In the genomic region with DNA sequence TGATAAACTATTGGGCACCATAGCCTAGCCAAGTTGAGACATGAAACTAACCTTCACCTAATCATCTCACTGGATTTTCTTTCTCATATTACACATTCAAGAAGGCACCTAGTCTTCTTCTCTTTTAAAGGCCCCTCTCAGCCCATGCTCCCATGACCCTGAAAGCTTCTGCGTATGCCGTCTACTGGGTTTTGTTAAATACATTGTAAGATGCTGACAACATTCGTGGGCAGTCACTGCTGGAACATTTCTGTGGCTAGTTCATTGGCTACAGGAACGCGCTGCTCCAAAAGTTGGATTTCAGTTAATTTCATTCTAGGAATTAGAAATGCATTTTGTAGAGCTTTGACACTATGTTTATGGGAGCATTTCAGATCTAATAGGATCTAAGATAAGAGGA, we compare ENCODE assay signal across 15 cellular contexts. TPM values are rescaled to one million over a fixed set of nuclear protein-coding genes. Genes with fewer than 3 reads are reported as not detected.
DNase-seq lines count a peak whose midpoint lies in the region; ATAC-seq and TF ChIP-seq lines count a peak whose summit lies in the region.
"Had no signal": no experiment of that assay in that cellular context is flagged by ENCODE, and none has a peak within 500 bp of the region (broad histone marks: within the 10 kb centered on the region; RNA-seq: fewer than 3 reads in every experiment).

No MANE protein-coding gene starts in this region.

- ATAC-seq in CD4-positive, alpha-beta T cell (ENCODE audit: poor library complexity) = no peak
- no peak for ATAC-seq in naive thymus-derived CD8-positive, alpha-beta T cell

- H3K4me3 Mint-ChIP-seq in activated CD4-positive, alpha-beta memory T cell treated with anti-CD3 and anti-CD28 coated beads for 36 hours = no peak overlapping the region
- no peak overlapping the region for H3K4me3 Mint-ChIP-seq in activated CD4-positive, alpha-beta memory T cell treated with anti-CD3 and anti-CD28 coated beads, Interleukin-2, amount 10 ng/mL, durations not matched to agents 7 days and 5 days
- H3K4me3 Mint-ChIP-seq in CD4-positive, alpha-beta T cell = no peak overlapping the region
- H3K4me3 Mint-ChIP-seq in naive thymus-derived CD8-positive, alpha-beta T cell = peak overlapping the region in 7 of 10 donors; percentile 8 to 64 (median 37)

- peaks cover 4% of the 10 kb centered on the region for H3K9me3 Mint-ChIP-seq in activated CD4-positive, alpha-beta memory T cell treated with anti-CD3 and anti-CD28 coated beads for 36 hours
- H3K9me3 Mint-ChIP-seq in activated CD4-positive, alpha-beta memory T cell treated with anti-CD3 and anti-CD28 coated beads, Interleukin-2, amount 10 ng/mL, durations not matched to agents 7 days and 5 days = no peaks in the 10 kb centered on the region
- no peaks in the 10 kb centered on the region for H3K9me3 Mint-ChIP-seq in CD4-positive, alpha-beta T cell
- H3K9me3 Mint-ChIP-seq in naive thymus-derived CD8-positive, alpha-beta T cell = no peaks in the 10 kb centered on the region

- H3K4me1 Mint-ChIP-seq in activated CD4-positive, alpha-beta memory T cell treated with anti-CD3 and anti-CD28 coated beads for 36 hours (ENCODE audit: low read depth) = peaks cover 67% of the 10 kb centered on the region
- H3K4me1 Mint-ChIP-seq in activated CD4-positive, alpha-beta memory T cell treated with anti-CD3 and anti-CD28 coated beads, Interleukin-2, amount 10 ng/mL, durations not matched to agents 7 days and 5 days = peaks cover 53% of the 10 kb centered on the region
- peaks cover 65% of the 10 kb centered on the region for H3K4me1 Mint-ChIP-seq in CD4-positive, alpha-beta T cell (ENCODE audit: low read depth)
- peaks cover 26 to 76% (median 70%) of the 10 kb centered on the region in 4 donors for H3K4me1 Mint-ChIP-seq in naive thymus-derived CD8-positive, alpha-beta T cell

- TF ChIP-seq POLR2A in ovary (IDR thresholded peaks at IDR 0.05) = no peak

- intact Hi-C loops in activated CD4-positive, alpha-beta memory T cell treated with anti-CD3 and anti-CD28 coated beads for 36 hours (cut with micrococcal nuclease) = no loop called here
- intact Hi-C loops in CD4-positive, alpha-beta T cell (cut with DNase I, micrococcal nuclease) = loop anchor here (2.0 to 5.0 kb wide), 4 partner anchors 15 to 41 kb away; no protein-coding TSS in a partner anchor
- intact Hi-C loops in left ventricle myocardium inferior (cut with micrococcal nuclease) (no loop called here), ovary (cut with DNase I) (no loop called here)

- POLR2A ChIA-PET in activated CD4-positive, alpha-beta memory T cell treated with anti-CD3 and anti-CD28 coated beads for 36 hours (lab: Charles Lee) = interaction anchor here (1.2 to 3.3 kb wide), 3 partner anchors 17 to 40 kb away, joined by 4 to 30 read pairs (median 27); no protein-coding TSS in a partner anchor
- POLR2A ChIA-PET in activated CD4-positive, alpha-beta memory T cell treated with anti-CD3 and anti-CD28 coated beads, Interleukin-2, amount 10 ng/mL, durations not matched to agents 7 days and 5 days (lab: Charles Lee) = interaction anchor here (0.9 to 9.6 kb wide), 4 partner anchors 15 to 34 kb away, joined by 3 to 131 read pairs (median 6); no protein-coding TSS in a partner anchor
- POLR2A ChIA-PET in CD4-positive, alpha-beta T cell (lab: Charles Lee) = interaction anchor here (0.6 to 15.2 kb wide), 8 partner anchors 15 to 127 kb away, joined by 3 to 305 read pairs (median 7); a partner anchor contains a TSS
- POLR2A ChIA-PET in naive thymus-derived CD8-positive, alpha-beta T cell (lab: Charles Lee) = interaction anchor here (0.9 to 15.0 kb wide), 8 partner anchors 8 to 70 kb away, joined by 3 to 202 read pairs (median 10); a partner anchor contains a TSS

- TF ChIP-seq EP300 in ovary (IDR thresholded peaks at IDR 0.05) = no peak

- 79 to 91% (median 87%) methylated on average over 5 of the region's 5 CpGs for WGBS in ovary, 3 donors

- CTCF ChIA-PET in activated CD4-positive, alpha-beta memory T cell treated with anti-CD3 and anti-CD28 coated beads for 36 hours (lab: Charles Lee) = interaction anchor here (0.8 to 0.9 kb wide), 2 partner anchors 22 to 35 kb away, joined by 3 to 4 read pairs; no protein-coding TSS in a partner anchor
- CTCF ChIA-PET in activated CD4-positive, alpha-beta memory T cell treated with anti-CD3 and anti-CD28 coated beads, Interleukin-2, amount 10 ng/mL, durations not matched to agents 7 days and 5 days (lab: Charles Lee) = no interaction called here
- CTCF ChIA-PET in CD4-positive, alpha-beta T cell (lab: Charles Lee) = interaction anchor here (3.2 kb wide), 1 partner anchor 39 kb away, joined by 16 read pairs; no protein-coding TSS in a partner anchor

- no peaks in the 10 kb centered on the region for H3K27me3 ChIP-seq in CD4-positive, alpha-beta T cell (ENCODE audit: control insufficient read depth, insufficient read depth, low read length)
- H3K27me3 ChIP-seq in left ventricle myocardium inferior (ENCODE audit: low read depth) = no peaks in the 10 kb centered on the region
- H3K27me3 ChIP-seq in ovary = no peaks in the 10 kb centered on the region

- H3K27ac Mint-ChIP-seq in activated CD4-positive, alpha-beta memory T cell treated with anti-CD3 and anti-CD28 coated beads for 36 hours = peak overlapping the region; percentile 87
- H3K27ac Mint-ChIP-seq in activated CD4-positive, alpha-beta memory T cell treated with anti-CD3 and anti-CD28 coated beads, Interleukin-2, amount 10 ng/mL, durations not matched to agents 7 days and 5 days = no peak overlapping the region
- peak overlapping the region; percentile 95 for H3K27ac Mint-ChIP-seq in CD4-positive, alpha-beta T cell
- peak overlapping the region; percentile 9 to 100 (median 89) for H3K27ac Mint-ChIP-seq in naive thymus-derived CD8-positive, alpha-beta T cell

- H3K27me3 Mint-ChIP-seq in activated CD4-positive, alpha-beta memory T cell treated with anti-CD3 and anti-CD28 coated beads for 36 hours = no peaks in the 10 kb centered on the region
- H3K27me3 Mint-ChIP-seq in activated CD4-positive, alpha-beta memory T cell treated with anti-CD3 and anti-CD28 coated beads, Interleukin-2, amount 10 ng/mL, durations not matched to agents 7 days and 5 days = no peaks in the 10 kb centered on the region
- no peaks in the 10 kb centered on the region for H3K27me3 Mint-ChIP-seq in CD4-positive, alpha-beta T cell
- H3K27me3 Mint-ChIP-seq in naive thymus-derived CD8-positive, alpha-beta T cell = no peaks in the 10 kb centered on the region

- H3K4me1 ChIP-seq in left ventricle myocardium inferior = peaks cover 16% of the 10 kb centered on the region
- H3K4me1 ChIP-seq in ovary (ENCODE audit: insufficient read depth) = peaks cover 7% of the 10 kb centered on the region

- no peak for DNase-seq in activated CD4-positive, alpha-beta memory T cell treated with anti-CD3 and anti-CD28 coated beads for 36 hours
- no peak for DNase-seq in activated CD4-positive, alpha-beta memory T cell treated with anti-CD3 and anti-CD28 coated beads, Interleukin-2, amount 10 ng/mL, durations not matched to agents 7 days and 5 days
- DNase-seq in CD4-positive, alpha-beta T cell = no peak
- DNase-seq in amniotic epithelial cell (ENCODE audit: low read depth) = peak; percentile 75
- no peak for DNase-seq in naive thymus-derived CD8-positive, alpha-beta T cell
- DNase-seq in HPDE6-E6E7 (ENCODE audit: extremely low spot score) = no peak
- DNase-seq in left ventricle myocardium inferior = no peak
- DNase-seq in ovary = no peak
- DNase-seq: Calu3, Karpas-422, MM.1S, NCI-H187 treated with DMSO at 0.1 percent for 48 hours, NCI-H446, NCI-H748 treated with DMSO at 0.1 percent for 48 hours had no signal

- no peak overlapping the region for H3K27ac ChIP-seq in CD4-positive, alpha-beta T cell (ENCODE audit: low read depth, low read length)
- no peak overlapping the region for H3K27ac ChIP-seq in left ventricle myocardium inferior (replicated peaks)
- H3K27ac ChIP-seq in ovary = no peak overlapping the region
- H3K27ac ChIP-seq: C4-2B had no signal

- H3K4me3 ChIP-seq in left ventricle myocardium inferior (no peak overlapping the region), ovary (no peak overlapping the region)

- no peak for TF ChIP-seq CTCF in CD4-positive, alpha-beta T cell (IDR thresholded peaks at IDR 0.05)
- TF ChIP-seq CTCF in left ventricle myocardium inferior (IDR thresholded peaks at IDR 0.05; ENCODE audit: borderline replicate concordance) (no peak), ovary (IDR thresholded peaks at IDR 0.05) (no peak)

- H3K36me3 ChIP-seq in left ventricle myocardium inferior (no peaks in the 10 kb centered on the region), ovary (no peaks in the 10 kb centered on the region)

- H3K36me3 Mint-ChIP-seq in activated CD4-positive, alpha-beta memory T cell treated with anti-CD3 and anti-CD28 coated beads for 36 hours = peaks cover 5% of the 10 kb centered on the region
- H3K36me3 Mint-ChIP-seq in activated CD4-positive, alpha-beta memory T cell treated with anti-CD3 and anti-CD28 coated beads, Interleukin-2, amount 10 ng/mL, durations not matched to agents 7 days and 5 days (ENCODE audit: low read depth) = peaks cover 4% of the 10 kb centered on the region
- no peaks in the 10 kb centered on the region for H3K36me3 Mint-ChIP-seq in CD4-positive, alpha-beta T cell (ENCODE audit: low read depth)
- no peaks in the 10 kb centered on the region for H3K36me3 Mint-ChIP-seq in naive thymus-derived CD8-positive, alpha-beta T cell

- no peaks in the 10 kb centered on the region for H3K9me3 ChIP-seq in CD4-positive, alpha-beta T cell (ENCODE audit: control insufficient read depth, low read length)
- H3K9me3 ChIP-seq in left ventricle myocardium inferior (replicated peaks) (no peaks in the 10 kb centered on the region), ovary (no peaks in the 10 kb centered on the region)

RNA-seq across cellular contexts. Expression of a gene that starts 52.3 kb away (rescaled TPM):
- 100 to 1,000 TPM; 113 to 121 TPM for total RNA-seq in activated CD4-positive, alpha-beta memory T cell treated with anti-CD3 and anti-CD28 coated beads for 36 hours
- 100 to 1,000 TPM; 141 to 155 TPM for total RNA-seq in activated CD4-positive, alpha-beta memory T cell treated with anti-CD3 and anti-CD28 coated beads, Interleukin-2, amount 10 ng/mL, durations not matched to agents 7 days and 5 days
- 100 to 1,000 TPM; 615 to 660 TPM for total RNA-seq in CD4-positive, alpha-beta T cell
- total RNA-seq in naive thymus-derived CD8-positive, alpha-beta T cell = 100 to 1,000 TPM; 415 to 427 TPM
- 100 to 1,000 TPM in 1 of 3 donors, 10 to 100 TPM in 2; 53.1 to 101 (median 68.1) TPM for polyA plus RNA-seq in naive thymus-derived CD8-positive, alpha-beta T cell
- total RNA-seq in left ventricle myocardium inferior (41.3 TPM), ovary (100 to 1,000 TPM in 4 of 7 donors, 10 to 100 TPM in 3; 83.8 to 146 (median 106) TPM)
- 10 to 100 TPM; 43.6 to 73.9 TPM for polyA plus RNA-seq in ovary

Comparison
In these comparisons a context has a peak if more than half of its experiments do, and no peak if none do; other contexts are left out.
1. H3K4me3 Mint-ChIP-seq: peak in naive thymus-derived CD8-positive, alpha-beta T cell (7 of 10); none in activated CD4-positive, alpha-beta memory T cell treated with anti-CD3 and anti-CD28 coated beads for 36 hours (single experiment), activated CD4-positive, alpha-beta memory T cell treated with anti-CD3 and anti-CD28 coated beads, Interleukin-2, amount 10 ng/mL, durations not matched to agents 7 days and 5 days (single experiment) and CD4-positive, alpha-beta T cell (single experiment).
2. intact Hi-C loops: an anchor here in CD4-positive, alpha-beta T cell (2.0 to 5.0 kb wide); none called in activated CD4-positive, alpha-beta memory T cell treated with anti-CD3 and anti-CD28 coated beads for 36 hours, left ventricle myocardium inferior and ovary.